40 cellular contexts compared by ENCODE assay signal in the genomic region with DNA sequence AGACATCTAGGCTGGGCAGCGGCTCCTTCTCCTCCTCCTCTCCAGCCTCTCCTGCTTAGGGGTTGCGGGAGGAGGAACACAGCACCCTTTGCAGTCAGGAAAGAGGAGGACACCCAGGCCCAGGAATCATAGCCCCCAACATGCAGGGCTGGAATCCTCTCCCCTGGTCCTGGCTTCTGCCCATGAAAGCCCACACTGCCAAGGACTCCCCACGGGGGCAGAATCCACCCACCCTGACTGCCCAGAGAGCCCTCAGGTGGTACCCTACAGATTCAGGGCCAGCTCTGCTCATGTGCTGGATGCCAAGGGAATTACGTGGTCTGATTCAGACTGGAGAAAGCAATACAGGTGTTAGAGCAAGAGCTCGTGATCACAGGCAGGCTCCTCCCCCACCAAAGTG. TPM values are rescaled to one million over a fixed set of nuclear protein-coding genes. Genes with fewer than 3 reads are reported as not detected.
"Had no signal": no experiment of that assay in that cellular context is flagged by ENCODE, and none has a peak within 500 bp of the region (broad histone marks: within the 10 kb centered on the region; RNA-seq: fewer than 3 reads in every experiment).

No MANE protein-coding gene starts in this region.

- H3K27ac ChIP-seq: body of pancreas, colonic mucosa, epithelial cell of prostate, esophagus squamous epithelium, gastroesophageal sphincter, heart right ventricle had no signal

- H3K4me3 Mint-ChIP-seq: activated CD4-positive, alpha-beta memory T cell treated with anti-CD3 and anti-CD28 coated beads for 36 hours; activated CD4-positive, alpha-beta T cell treated with anti-CD3 and anti-CD28 coated beads for 36 hours; activated CD4-positive, alpha-beta T cell treated with anti-CD3 and anti-CD28 coated beads, Interleukin-2, amount 10 ng/mL, durations not matched to agents 24 days and 14 days; activated CD8-positive, alpha-beta memory T cell treated with anti-CD3 and anti-CD28 coated beads, Interleukin-2, amount 10 ng/mL, durations not matched to agents 7 days and 5 days; activated CD8-positive, alpha-beta T cell treated with anti-CD3 and anti-CD28 coated beads, Interleukin-2, amount 10 ng/mL, durations not matched to agents 7 days and 5 days; activated naive CD8-positive, alpha-beta T cell; activated T-helper 1 cell treated with anti-CD3 and anti-CD28 coated beads, Interleukin-12 subunit alpha, Interleukin-12 subunit beta, Interleukin-2, Interleukin-4 antibody, amounts not matched to agents 30 ng/mL and 10 ng/mL and 1 ng/mL, durations not matched to agents 14 hours and 24 hours and 36 hours; T-cell; T-helper 1 cell treated with Interleukin-12 subunit alpha and Interleukin-12 subunit beta and Interleukin-4 antibody, amounts not matched to agents 30 μg/mL and 1 μg/mL, for 36 hours; T-helper 2 cell treated with Interferon-gamma antibody and Interleukin-4, amounts not matched to agents 5 μg/mL and 100 μg/mL, for 36 hours had no signal

- H3K9me3 Mint-ChIP-seq: activated CD4-positive, alpha-beta memory T cell treated with anti-CD3 and anti-CD28 coated beads for 36 hours; activated CD4-positive, alpha-beta T cell treated with anti-CD3 and anti-CD28 coated beads, Interleukin-2, amount 10 ng/mL, durations not matched to agents 24 days and 14 days; activated T-helper 1 cell treated with anti-CD3 and anti-CD28 coated beads, Interleukin-12 subunit alpha, Interleukin-12 subunit beta, Interleukin-2, Interleukin-4 antibody, amounts not matched to agents 30 ng/mL and 10 ng/mL and 1 ng/mL, durations not matched to agents 14 hours and 24 hours and 36 hours; activated T-helper 2 cell treated with anti-CD3 and anti-CD28 coated beads, Interferon-gamma antibody, Interleukin-2, Interleukin-4, amounts not matched to agents 10 μg/mL and 5 μg/mL and 100 μg/mL, durations not matched to agents 14 hours and 24 hours and 36 hours; T-cell; T-helper 1 cell treated with Interleukin-12 subunit alpha and Interleukin-12 subunit beta and Interleukin-4 antibody, amounts not matched to agents 30 μg/mL and 1 μg/mL, for 36 hours; T-helper 2 cell treated with Interferon-gamma antibody and Interleukin-4, amounts not matched to agents 5 μg/mL and 100 μg/mL, for 36 hours had no signal

- H3K9me3 ChIP-seq: body of pancreas, colonic mucosa, esophagus squamous epithelium, gastroesophageal sphincter, heart right ventricle had no signal

- H3K27me3 ChIP-seq: body of pancreas, colonic mucosa, esophagus squamous epithelium, gastroesophageal sphincter, heart right ventricle had no signal

- FAIRE-seq: endometrium, endothelial cell of umbilical vein had no signal

- ATAC-seq: activated CD4-positive, alpha-beta T cell treated with anti-CD3 and anti-CD28 coated beads for 36 hours; activated CD8-positive, alpha-beta memory T cell treated with anti-CD3 and anti-CD28 coated beads, Interleukin-2, amount 10 ng/mL, durations not matched to agents 7 days and 5 days; activated CD8-positive, alpha-beta T cell treated with anti-CD3 and anti-CD28 coated beads, Interleukin-2, amount 10 ng/mL, durations not matched to agents 7 days and 5 days; body of pancreas; gastroesophageal sphincter; heart right ventricle; T-cell had no signal

- H3K27me3 Mint-ChIP-seq: activated CD4-positive, alpha-beta memory T cell treated with anti-CD3 and anti-CD28 coated beads for 36 hours; activated CD4-positive, alpha-beta T cell treated with anti-CD3 and anti-CD28 coated beads for 36 hours; activated CD4-positive, alpha-beta T cell treated with anti-CD3 and anti-CD28 coated beads, Interleukin-2, amount 10 ng/mL, durations not matched to agents 24 days and 14 days; activated CD8-positive, alpha-beta memory T cell treated with anti-CD3 and anti-CD28 coated beads, Interleukin-2, amount 10 ng/mL, durations not matched to agents 7 days and 5 days; activated naive CD8-positive, alpha-beta T cell; T-cell had no signal

- DNase-seq: activated CD4-positive, alpha-beta memory T cell treated with anti-CD3 and anti-CD28 coated beads for 36 hours; activated CD4-positive, alpha-beta T cell treated with anti-CD3 and anti-CD28 coated beads for 36 hours; activated CD4-positive, alpha-beta T cell treated with anti-CD3 and anti-CD28 coated beads, Interleukin-2, amount 10 ng/mL, durations not matched to agents 24 days and 14 days; activated CD4-positive, CD25-positive, alpha-beta regulatory T cell; activated CD4-positive, CD25-positive, alpha-beta regulatory T cell treated with anti-CD3 and anti-CD28 coated beads, Interleukin-2, amount 50 U/mL, for 72 hours; activated CD8-positive, alpha-beta memory T cell treated with anti-CD3 and anti-CD28 coated beads, Interleukin-2, amount 10 ng/mL, durations not matched to agents 7 days and 5 days; activated CD8-positive, alpha-beta memory T cell treated with anti-CD3 and anti-CD28 coated beads, Interleukin-2, amount 50 U/mL, for 4 hours; activated CD8-positive, alpha-beta T cell treated with anti-CD3 and anti-CD28 coated beads, Interleukin-2, amount 10 ng/mL, durations not matched to agents 7 days and 5 days; activated effector memory CD4-positive, alpha-beta T cell treated with anti-CD3 and anti-CD28 coated beads, Interleukin-2, amount 50 U/mL, for 16 hours; activated naive CD4-positive, alpha-beta T cell treated with anti-CD3 and anti-CD28 coated beads, Interleukin-2, amount 50 U/mL, for 16 hours; activated T-cell treated with anti-CD3 and anti-CD28 coated beads, Interleukin-2, amount 50 U/mL, for 1 hour; activated T-cell treated with anti-CD3 and anti-CD28 coated beads, Interleukin-2, amount 50 U/mL, for 48 hours; amniotic stem cell; aorta; body of pancreas; central memory CD4-positive, alpha-beta T cell; cerebellar nuclear complex; colonic mucosa; effector CD8-positive, alpha-beta T cell; esophagus squamous epithelium; foreskin melanocyte; heart right ventricle; T-cell; T1000 had no signal

- H3K4me3 ChIP-seq: body of pancreas, colonic mucosa, esophagus squamous epithelium, gastroesophageal sphincter, heart right ventricle had no signal

- H3K27ac Mint-ChIP-seq: activated CD4-positive, alpha-beta memory T cell treated with anti-CD3 and anti-CD28 coated beads for 36 hours; activated CD4-positive, alpha-beta T cell treated with anti-CD3 and anti-CD28 coated beads for 36 hours; activated CD4-positive, alpha-beta T cell treated with anti-CD3 and anti-CD28 coated beads, Interleukin-2, amount 10 ng/mL, durations not matched to agents 24 days and 14 days; activated CD8-positive, alpha-beta memory T cell treated with anti-CD3 and anti-CD28 coated beads, Interleukin-2, amount 10 ng/mL, durations not matched to agents 7 days and 5 days; activated CD8-positive, alpha-beta T cell treated with anti-CD3 and anti-CD28 coated beads, Interleukin-2, amount 10 ng/mL, durations not matched to agents 7 days and 5 days; activated naive CD8-positive, alpha-beta T cell; activated T-helper 1 cell treated with anti-CD3 and anti-CD28 coated beads, Interleukin-12 subunit alpha, Interleukin-12 subunit beta, Interleukin-2, Interleukin-4 antibody, amounts not matched to agents 30 ng/mL and 10 ng/mL and 1 ng/mL, durations not matched to agents 14 hours and 24 hours and 36 hours; activated T-helper 2 cell treated with anti-CD3 and anti-CD28 coated beads, Interferon-gamma antibody, Interleukin-2, Interleukin-4, amounts not matched to agents 10 μg/mL and 5 μg/mL and 100 μg/mL, durations not matched to agents 14 hours and 24 hours and 36 hours; T-cell; T-helper 1 cell treated with Interleukin-12 subunit alpha and Interleukin-12 subunit beta and Interleukin-4 antibody, amounts not matched to agents 30 μg/mL and 1 μg/mL, for 36 hours; T-helper 2 cell treated with Interferon-gamma antibody and Interleukin-4, amounts not matched to agents 5 μg/mL and 100 μg/mL, for 36 hours had no signal

RNA-seq across cellular contexts. Expression of a gene that starts 8.9 kb away (rescaled TPM):
- total RNA-seq: activated CD4-positive, alpha-beta memory T cell treated with anti-CD3 and anti-CD28 coated beads for 36 hours; activated CD4-positive, alpha-beta T cell treated with anti-CD3 and anti-CD28 coated beads for 36 hours; activated CD4-positive, alpha-beta T cell treated with anti-CD3 and anti-CD28 coated beads, Interleukin-2, amount 10 ng/mL, durations not matched to agents 24 days and 14 days; activated CD8-positive, alpha-beta memory T cell treated with anti-CD3 and anti-CD28 coated beads for 36 hours; activated CD8-positive, alpha-beta memory T cell treated with anti-CD3 and anti-CD28 coated beads, Interleukin-2, amount 10 ng/mL, durations not matched to agents 7 days and 5 days; activated CD8-positive, alpha-beta T cell treated with anti-CD3 and anti-CD28 coated beads, Interleukin-2, amount 10 ng/mL, durations not matched to agents 7 days and 5 days; activated T-helper 1 cell treated with anti-CD3 and anti-CD28 coated beads, Interleukin-12 subunit alpha, Interleukin-12 subunit beta, Interleukin-2, Interleukin-4 antibody, amounts not matched to agents 30 ng/mL and 10 ng/mL and 1 ng/mL, durations not matched to agents 14 hours and 24 hours and 36 hours; activated T-helper 2 cell treated with anti-CD3 and anti-CD28 coated beads, Interferon-gamma antibody, Interleukin-2, Interleukin-4, amounts not matched to agents 10 μg/mL and 5 μg/mL and 100 μg/mL, durations not matched to agents 14 hours and 24 hours and 36 hours; aorta; colonic mucosa; dermis microvascular lymphatic vessel endothelial cell; endothelial cell of umbilical vein; fibroblast of lung; fibroblast of villous mesenchyme; glomerular endothelial cell had no signal
- polyA plus RNA-seq: endothelial cell of umbilical vein, fibroblast of lung had no signal

RNA-seq across cellular contexts. Expression of a gene that starts 10.1 kb away (rescaled TPM):
- total RNA-seq: activated CD4-positive, alpha-beta memory T cell treated with anti-CD3 and anti-CD28 coated beads for 36 hours; activated CD4-positive, alpha-beta T cell treated with anti-CD3 and anti-CD28 coated beads for 36 hours; activated CD4-positive, alpha-beta T cell treated with anti-CD3 and anti-CD28 coated beads, Interleukin-2, amount 10 ng/mL, durations not matched to agents 24 days and 14 days; activated CD8-positive, alpha-beta memory T cell treated with anti-CD3 and anti-CD28 coated beads for 36 hours; activated CD8-positive, alpha-beta memory T cell treated with anti-CD3 and anti-CD28 coated beads, Interleukin-2, amount 10 ng/mL, durations not matched to agents 7 days and 5 days; activated CD8-positive, alpha-beta T cell treated with anti-CD3 and anti-CD28 coated beads, Interleukin-2, amount 10 ng/mL, durations not matched to agents 7 days and 5 days; activated T-helper 2 cell treated with anti-CD3 and anti-CD28 coated beads, Interferon-gamma antibody, Interleukin-2, Interleukin-4, amounts not matched to agents 10 μg/mL and 5 μg/mL and 100 μg/mL, durations not matched to agents 14 hours and 24 hours and 36 hours; aorta; body of pancreas; colonic mucosa; dermis microvascular lymphatic vessel endothelial cell; endothelial cell of umbilical vein; esophagus squamous epithelium; fibroblast of lung; fibroblast of villous mesenchyme; gastroesophageal sphincter; glomerular endothelial cell; heart right ventricle; T-cell had no signal
- polyA plus RNA-seq: adipose tissue, aorta, endothelial cell of umbilical vein, esophagus, fibroblast of lung, heart right ventricle had no signal
